Comparison of ENCODE assay signal across 30 cellular contexts in genomic region chr12:92393504-92393903, GRCh38.
DNase-seq lines count a peak whose midpoint lies in the region; ATAC-seq, FAIRE-seq and TF ChIP-seq lines count a peak whose summit lies in the region.
"Had no signal": no experiment of that assay in that cellular context is flagged by ENCODE, and none has a peak within 500 bp of the region (broad histone marks: within the 10 kb centered on the region; RNA-seq: fewer than 3 reads in every experiment).

No MANE protein-coding gene starts in this region.

- H3K9me3 Mint-ChIP-seq in activated naive CD8-positive, alpha-beta T cell (ENCODE audit: low read depth) = peaks cover 12% of the 10 kb centered on the region
- H3K9me3 Mint-ChIP-seq in activated naive CD8-positive, alpha-beta T cell treated with anti-CD3 and anti-CD28 coated beads for 36 hours = peaks cover 35% of the 10 kb centered on the region
- H3K9me3 Mint-ChIP-seq in stimulated activated naive B cell treated with anti-CD40 and anti-IgM and Interleukin-4, amounts not matched to agents 10 μg/mL and 1 μg/mL and 100 μg/mL, for 72 hours = peaks cover 16 to 20% of the 10 kb centered on the region in 2 donors

- H3K9me3 ChIP-seq in NT2/D1 (ENCODE audit: insufficient read depth, low read length) (peaks cover 32% of the 10 kb centered on the region), GM12878 (replicated peaks; ENCODE audit: control insufficient read depth, insufficient read depth, low read length) (peaks cover 12% of the 10 kb centered on the region)
- H3K9me3 ChIP-seq: ovary had no signal

- no peaks in the 10 kb centered on the region for H3K27me3 ChIP-seq in NT2/D1 (ENCODE audit: insufficient read depth, insufficient read length)
- no peaks in the 10 kb centered on the region for H3K27me3 ChIP-seq in GM12878 (replicated peaks in 1 of 2; ENCODE audit: control insufficient read depth in 2 of 2, insufficient read depth in 2 of 2, low read length in 1 of 2)
- H3K27me3 ChIP-seq: adrenal gland, gastrocnemius medialis, ovary, tibial artery had no signal

- no peaks in the 10 kb centered on the region for H4K20me1 ChIP-seq in GM12878 (ENCODE audit: control insufficient read depth, insufficient read depth)

- no peak for TF ChIP-seq EP300 in GM12878 (IDR thresholded peaks at IDR 0.05; ENCODE audit: borderline replicate concordance in 1 of 2, control insufficient read depth in 1 of 2, low read depth in 2 of 2, low read length in 2 of 2)

- no peak overlapping the region for H3K4me2 ChIP-seq in GM12878 (ENCODE audit: control insufficient read depth, insufficient read depth)

- H3K79me2 ChIP-seq in GM12878 (ENCODE audit: control insufficient read depth, insufficient read depth, low read length) = no peaks in the 10 kb centered on the region

- H2AFZ ChIP-seq in GM12878 (ENCODE audit: control insufficient read depth, low read depth, low read length) = no peak overlapping the region

- SMC1A ChIA-PET in GM12878 (lab: Charles Lee; ENCODE audit: uncharacterized antibody, unreplicated experiment) = interaction anchor here (1.1 kb wide), 1 partner anchor 10 kb away, joined by 3 read pairs; no protein-coding TSS in a partner anchor

- TF ChIP-seq POLR2A in GM12878 (IDR thresholded peaks at IDR 0.05; ENCODE audit: low read depth, low read length) = no peak

- H3K9ac ChIP-seq in NT2/D1 (ENCODE audit: insufficient read length, low read depth) (no peak overlapping the region), GM12878 (ENCODE audit: control insufficient read depth, insufficient read depth, low read length) (no peak overlapping the region)

- peaks cover 75% of the 10 kb centered on the region for H3K4me1 Mint-ChIP-seq in activated naive CD8-positive, alpha-beta T cell (ENCODE audit: low read depth)
- H3K4me1 Mint-ChIP-seq in activated naive CD8-positive, alpha-beta T cell treated with anti-CD3 and anti-CD28 coated beads for 36 hours = peaks cover 68% of the 10 kb centered on the region
- H3K4me1 Mint-ChIP-seq in stimulated activated naive B cell treated with anti-CD40 and anti-IgM and Interleukin-4, amounts not matched to agents 10 μg/mL and 1 μg/mL and 100 μg/mL, for 72 hours = peaks cover 38 to 57% of the 10 kb centered on the region in 2 donors

- no peak for TF ChIP-seq RAD21 in GM12878 (IDR thresholded peaks at IDR 0.05; ENCODE audit: insufficient read depth, low read depth, low read length)

- RAD21 ChIA-PET in GM12878 (lab: Charles Lee; ENCODE audit: unreplicated experiment) = no interaction called here

- H3K4me3 ChIP-seq in NT2/D1 (ENCODE audit: insufficient read length, low read depth) (no peak overlapping the region), GM12878 (no peak overlapping the region)
- H3K4me3 ChIP-seq: adrenal gland, gastrocnemius medialis, ovary, tibial artery had no signal

- H3K36me3 Mint-ChIP-seq in activated naive CD8-positive, alpha-beta T cell = peaks cover 20% of the 10 kb centered on the region
- H3K36me3 Mint-ChIP-seq in activated naive CD8-positive, alpha-beta T cell treated with anti-CD3 and anti-CD28 coated beads for 36 hours = peaks cover 53% of the 10 kb centered on the region
- H3K36me3 Mint-ChIP-seq in stimulated activated naive B cell treated with anti-CD40 and anti-IgM and Interleukin-4, amounts not matched to agents 10 μg/mL and 1 μg/mL and 100 μg/mL, for 72 hours = peaks cover 22 to 32% of the 10 kb centered on the region in 2 donors

- BruUV-seq in GM12878 (replicated peaks; lab: Mats Ljungman, UMichigan) = no TSS peak

- H3K36me3 ChIP-seq in NT2/D1 (ENCODE audit: insufficient read depth, insufficient read length, low read length) = no peaks in the 10 kb centered on the region
- H3K36me3 ChIP-seq in GM12878 (ENCODE audit: control insufficient read depth in 2 of 2, insufficient read depth in 2 of 2, low read length in 1 of 2) = no peaks in the 10 kb centered on the region
- H3K36me3 ChIP-seq: adrenal gland, gastrocnemius medialis, ovary, tibial artery had no signal

- WGBS in GM12878 (ENCODE audit: insufficient coverage, insufficient replicate concordance, low lambda C conversion rate, missing lambda C conversion rate) = 92% methylated on average over 7 of the region's 7 CpGs

- H3K4me1 ChIP-seq in NT2/D1 (ENCODE audit: insufficient read depth, insufficient read length) (no peaks in the 10 kb centered on the region), GM12878 (ENCODE audit: control insufficient read depth, insufficient read depth, low read length) (peaks cover 4% of the 10 kb centered on the region)
- H3K4me1 ChIP-seq: gastrocnemius medialis, tibial artery had no signal

- H3K27ac ChIP-seq in GM12878 (ENCODE audit: control insufficient read depth, insufficient read depth) = no peak overlapping the region
- H3K27ac ChIP-seq: adrenal gland, gastrocnemius medialis, ovary, tibial artery had no signal

- intact Hi-C loops in GM12878 (cut with micrococcal nuclease; ENCODE audit: unreplicated experiment) = no loop called here

- H3K27ac Mint-ChIP-seq in activated naive CD8-positive, alpha-beta T cell = peak overlapping the region; percentile 56
- no peak overlapping the region for H3K27ac Mint-ChIP-seq in activated naive CD8-positive, alpha-beta T cell treated with anti-CD3 and anti-CD28 coated beads for 36 hours
- H3K27ac Mint-ChIP-seq in stimulated activated naive B cell treated with anti-CD40 and anti-IgM and Interleukin-4, amounts not matched to agents 10 μg/mL and 1 μg/mL and 100 μg/mL, for 72 hours = peak overlapping the region; percentile 75
- H3K27ac Mint-ChIP-seq: activated T-helper 1 cell treated with anti-CD3 and anti-CD28 coated beads, Interleukin-12 subunit alpha, Interleukin-12 subunit beta, Interleukin-2, Interleukin-4 antibody, amounts not matched to agents 30 ng/mL and 10 ng/mL and 1 ng/mL, durations not matched to agents 14 hours and 24 hours and 36 hours; mesothelial cell of epicardium; natural killer cell had no signal

- no peak for ATAC-seq in GM12878
- ATAC-seq in stimulated activated naive B cell treated with anti-CD40 and anti-IgM and Interleukin-4, amounts not matched to agents 10 μg/mL and 1 μg/mL and 100 μg/mL, for 72 hours (replicated peaks) = no peak
- ATAC-seq: gastrocnemius medialis, HepG2, left ventricle myocardium superior, natural killer cell, SK-N-SH treated with all-trans-retinoic acid at 6 μM for 48 hours had no signal

- POLR2A ChIA-PET in GM12878 (lab: Charles Lee) = no interaction called here

- no peaks in the 10 kb centered on the region for H3K27me3 Mint-ChIP-seq in activated naive CD8-positive, alpha-beta T cell
- no peaks in the 10 kb centered on the region for H3K27me3 Mint-ChIP-seq in activated naive CD8-positive, alpha-beta T cell treated with anti-CD3 and anti-CD28 coated beads for 36 hours
- H3K27me3 Mint-ChIP-seq in stimulated activated naive B cell treated with anti-CD40 and anti-IgM and Interleukin-4, amounts not matched to agents 10 μg/mL and 1 μg/mL and 100 μg/mL, for 72 hours = no peaks in the 10 kb centered on the region
- H3K27me3 Mint-ChIP-seq: stimulated activated naive CD8-positive, alpha-beta T cell treated with anti-CD3 and anti-CD28 coated beads, Interleukin-15, Interleukin-2, amounts not matched to agents 100 ng/mL and 50 ng/mL, for 24 hours had no signal

- CTCF ChIA-PET in GM12878 (lab: Yijun Ruan, JAX) = no interaction called here

- no peak for DNase-seq in activated naive CD8-positive, alpha-beta T cell treated with anti-CD3 and anti-CD28 coated beads for 36 hours
- DNase-seq in NT2/D1 (ENCODE audit: low read depth, low spot score) = peak; percentile 5
- DNase-seq in GM12878 (ENCODE audit: low read depth, low spot score) = no peak
- no peak for DNase-seq in stimulated activated naive B cell treated with anti-CD40 and anti-IgM and Interleukin-4, amounts not matched to agents 10 μg/mL and 1 μg/mL and 100 μg/mL, for 72 hours
- no peak for DNase-seq in NCI-H2081 treated with DMSO at 0.1 percent for 48 hours (lab: John Stamatoyannopoulos, UW)
- no peak for DNase-seq in NCI-H510A treated with DMSO at 0.1 percent for 48 hours (lab: John Stamatoyannopoulos, UW)
- DNase-seq: adrenal gland; DMS 273 treated with DMSO at 0.1 percent for 48 hours; effector CD8-positive, alpha-beta T cell; gastrocnemius medialis; hypothalamus; left ventricle myocardium superior; natural killer cell; NCI-H1092 treated with DMSO at 0.1 percent for 48 hours; NCI-H1930; NCI-H226; NCI-H774; ovary; retina; stimulated activated CD4-positive, alpha-beta T cell treated with anti-CD3 and anti-CD28 coated beads, Interleukin-4, amount 100 ng/mL, for 1 hour; tibial artery had no signal

- TF ChIP-seq CTCF in GM12878 (IDR thresholded peaks at IDR 0.05 in 2 of 3, conservative IDR thresholded peaks at IDR 0.05 in 1 of 3; ENCODE audit: control insufficient read depth in 2 of 3, extremely low read depth in 1 of 3, insufficient read depth in 1 of 3, low read depth in 3 of 3, low read length in 3 of 3) = no peak

- no peak for FAIRE-seq in GM12878 (lab: Jason Lieb, UNC)
- FAIRE-seq: G401.6, HepG2 had no signal

- in situ Hi-C loops in GM12878 (cut with MboI) = no loop called here

- no peak overlapping the region for H3K4me3 Mint-ChIP-seq in activated naive CD8-positive, alpha-beta T cell
- H3K4me3 Mint-ChIP-seq in activated naive CD8-positive, alpha-beta T cell treated with anti-CD3 and anti-CD28 coated beads for 36 hours = no peak overlapping the region
- no peak overlapping the region for H3K4me3 Mint-ChIP-seq in stimulated activated naive B cell treated with anti-CD40 and anti-IgM and Interleukin-4, amounts not matched to agents 10 μg/mL and 1 μg/mL and 100 μg/mL, for 72 hours
- H3K4me3 Mint-ChIP-seq: activated T-helper 1 cell treated with anti-CD3 and anti-CD28 coated beads, Interleukin-12 subunit alpha, Interleukin-12 subunit beta, Interleukin-2, Interleukin-4 antibody, amounts not matched to agents 30 ng/mL and 10 ng/mL and 1 ng/mL, durations not matched to agents 14 hours and 24 hours and 36 hours; CD14-positive monocyte; mesothelial cell of epicardium; natural killer cell; stimulated activated naive CD8-positive, alpha-beta T cell treated with anti-CD3 and anti-CD28 coated beads, Interleukin-15, Interleukin-2, amounts not matched to agents 100 ng/mL and 50 ng/mL, for 24 hours; T-helper 2 cell treated with Interferon-gamma antibody and Interleukin-4, amounts not matched to agents 5 μg/mL and 100 μg/mL, for 36 hours had no signal

TF ChIP-seq in GM12878, 131 proteins besides CTCF, POLR2A, EP300 and RAD21:
- TF ChIP-seq NFIC (IDR thresholded peaks at IDR 0.05; ENCODE audit: low read depth, low read length) = no peak
- TF ChIP-seq CBX5 (IDR thresholded peaks at IDR 0.05; ENCODE audit: low read depth) = peak; percentile 89; the same call in 1 of the 2 replicates
TF ChIP-seq in GM12878: peak in this region for 1.
